In the genomic region with DNA sequence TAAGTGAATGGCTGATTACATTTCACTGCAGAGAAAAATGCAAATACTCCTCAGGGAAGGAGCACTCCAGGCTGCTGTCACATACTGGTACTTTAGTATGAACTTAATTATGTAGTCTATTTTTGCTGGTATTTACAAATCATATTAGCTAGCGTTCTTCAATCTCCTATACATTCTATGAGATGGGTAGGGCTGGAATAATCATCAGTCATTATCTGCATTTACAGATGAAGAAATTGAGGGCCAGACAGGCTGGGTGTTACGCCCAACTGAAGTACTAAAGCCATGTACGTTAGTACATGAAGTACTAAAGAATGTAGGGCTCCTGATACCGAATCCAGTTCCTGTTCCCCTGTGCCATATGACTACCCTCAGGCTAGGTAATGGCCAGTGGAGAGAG, we compare ENCODE assay signal across 32 cellular contexts. TPM values are rescaled to one million over a fixed set of nuclear protein-coding genes. Genes with fewer than 3 reads are reported as not detected.
"Had no signal": no experiment of that assay in that cellular context is flagged by ENCODE, and none has a peak within 500 bp of the region (broad histone marks: within the 10 kb centered on the region; RNA-seq: fewer than 3 reads in every experiment).

No MANE protein-coding gene starts in this region.

- H3K4me1 Mint-ChIP-seq: naive thymus-derived CD8-positive, alpha-beta T cell; neural crest cell; stimulated activated memory B cell treated with anti-CD40 and anti-IgM and Interleukin-4, amounts not matched to agents 10 μg/mL and 1 μg/mL and 100 μg/mL, for 72 hours; stimulated activated naive CD8-positive, alpha-beta T cell treated with anti-CD3 and anti-CD28 coated beads, Interleukin-15, amount 100 ng/mL, for 72 hours had no signal

- H3K36me3 ChIP-seq: neutrophil, ovary, right lobe of liver, sigmoid colon, suprapubic skin, tibial artery, transverse colon, upper lobe of left lung, vagina had no signal

- H3K27ac ChIP-seq: neutrophil, ovary, parathyroid adenoma, psoas muscle, right lobe of liver, sigmoid colon, suprapubic skin, testis, tibial artery, transverse colon, upper lobe of left lung, vagina had no signal

- H3K4me3 ChIP-seq: ovary, psoas muscle, right lobe of liver, sigmoid colon, suprapubic skin, testis, tibial artery, transverse colon, upper lobe of left lung, vagina had no signal

- H3K9me3 ChIP-seq: neutrophil, ovary, psoas muscle, right lobe of liver, sigmoid colon, suprapubic skin, testis, tibial artery, transverse colon, upper lobe of left lung, vagina had no signal

- H3K27me3 ChIP-seq: neutrophil, ovary, right lobe of liver, sigmoid colon, suprapubic skin, testis, tibial artery, transverse colon, upper lobe of left lung, vagina had no signal

- ATAC-seq: naive thymus-derived CD8-positive, alpha-beta T cell; natural killer cell treated with Interleukin-12 subunit alpha and Interleukin-12 subunit beta and Interleukin-15 and Interleukin-18, amount 100 ng/mL, for 72 hours; psoas muscle; right cardiac atrium; right lobe of liver; stimulated activated memory B cell treated with anti-CD40 and anti-IgM and Interleukin-4, amounts not matched to agents 10 μg/mL and 1 μg/mL and 100 μg/mL, for 72 hours; stimulated activated naive CD8-positive, alpha-beta T cell treated with anti-CD3 and anti-CD28 coated beads, Interleukin-15, amount 100 ng/mL, for 72 hours; stimulated activated naive CD8-positive, alpha-beta T cell treated with anti-CD3 and anti-CD28 coated beads, Interleukin-15, Interleukin-2, amounts not matched to agents 100 U/mL and 50 U/mL, for 24 hours had no signal

- H3K27me3 Mint-ChIP-seq: progenitor cell of endocrine pancreas had no signal

- DNase-seq: naive thymus-derived CD8-positive, alpha-beta T cell; nephron progenitor cell; nucleus accumbens; ovary; posterior cingulate gyrus; psoas muscle; right cardiac atrium; right lobe of liver; sigmoid colon; small intestine; stimulated activated CD4-positive, alpha-beta T cell treated with anti-CD3 and anti-CD28 coated beads, Interleukin-15, amount 100 ng/mL, for 24 hours; stimulated activated CD4-positive, alpha-beta T cell treated with anti-CD3 and anti-CD28 coated beads, Interleukin-2, amount 100 ng/mL, for 24 hours; stimulated activated CD4-positive, alpha-beta T cell treated with anti-CD3 and anti-CD28 coated beads, Interleukin-2, amount 100 ng/mL, for 48 hours; stimulated activated CD4-positive, alpha-beta T cell treated with anti-CD3 and anti-CD28 coated beads, Interleukin-4, amount 100 ng/mL, for 4 hours; stimulated activated CD8-positive, alpha-beta memory T cell treated with anti-CD3 and anti-CD28 coated beads, Interleukin-4, amount 100 ng/mL, for 48 hours; stimulated activated naive CD4-positive, alpha-beta T cell; stimulated activated naive CD8-positive, alpha-beta T cell treated with anti-CD3 and anti-CD28 coated beads, Interleukin-15, amount 100 ng/mL, for 72 hours; stimulated activated naive CD8-positive, alpha-beta T cell treated with anti-CD3 and anti-CD28 coated beads, Interleukin-15, Interleukin-2, amounts not matched to agents 100 U/mL and 50 U/mL, for 24 hours; substantia nigra; testis; tibial artery; transverse colon; upper lobe of left lung had no signal

- H3K4me1 ChIP-seq: parathyroid adenoma, psoas muscle, suprapubic skin, testis, tibial artery, transverse colon, upper lobe of left lung, vagina had no signal

- H3K36me3 Mint-ChIP-seq: naive thymus-derived CD8-positive, alpha-beta T cell; stimulated activated memory B cell treated with anti-CD40 and anti-IgM and Interleukin-4, amounts not matched to agents 10 μg/mL and 1 μg/mL and 100 μg/mL, for 72 hours had no signal

- H3K4me3 Mint-ChIP-seq: naive thymus-derived CD8-positive, alpha-beta T cell; natural killer cell treated with Interleukin-12 subunit alpha and Interleukin-12 subunit beta and Interleukin-15 and Interleukin-18, amount 100 ng/mL, for 72 hours; nephron progenitor cell; neural crest cell; stimulated activated memory B cell treated with anti-CD40 and anti-IgM and Interleukin-4, amounts not matched to agents 10 μg/mL and 1 μg/mL and 100 μg/mL, for 72 hours; stimulated activated naive CD8-positive, alpha-beta T cell treated with anti-CD3 and anti-CD28 coated beads, Interleukin-15, amount 100 ng/mL, for 72 hours had no signal

- H3K27ac Mint-ChIP-seq: naive thymus-derived CD8-positive, alpha-beta T cell; natural killer cell treated with Interleukin-12 subunit alpha and Interleukin-12 subunit beta and Interleukin-15 and Interleukin-18, amount 100 ng/mL, for 72 hours; nephron progenitor cell; progenitor cell of endocrine pancreas; stimulated activated memory B cell treated with anti-CD40 and anti-IgM and Interleukin-4, amounts not matched to agents 10 μg/mL and 1 μg/mL and 100 μg/mL, for 72 hours had no signal

- H3K9me3 Mint-ChIP-seq: neural crest cell had no signal

RNA-seq across cellular contexts. Expression of a gene that starts 37.6 kb away (rescaled TPM):
- total RNA-seq: naive thymus-derived CD8-positive, alpha-beta T cell; natural killer cell treated with Interleukin-12 subunit alpha and Interleukin-12 subunit beta and Interleukin-15 and Interleukin-18, amount 100 ng/mL, for 72 hours; neural crest cell; right lobe of liver; skeletal muscle tissue; vagina had no signal
